29 cellular contexts compared by ENCODE assay signal in the genomic region with DNA sequence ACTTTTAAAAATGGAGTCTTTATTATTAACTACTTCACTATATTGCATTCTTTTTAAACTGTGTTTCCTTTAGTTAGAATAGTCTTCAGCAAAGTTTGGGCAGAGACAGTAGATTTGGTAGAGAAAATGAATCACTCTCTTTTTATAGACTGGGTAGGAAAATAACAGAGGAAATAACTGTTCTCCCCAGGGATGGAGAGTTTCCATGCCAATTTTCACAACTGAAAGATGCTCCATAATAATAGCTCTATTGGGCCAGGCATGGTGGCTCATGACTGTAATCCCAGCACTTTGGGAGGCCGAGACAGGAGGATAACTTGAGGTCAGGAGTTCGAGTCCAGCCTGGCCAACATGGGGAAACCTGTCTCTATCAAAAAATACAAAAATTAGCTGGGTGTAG. TPM values are rescaled to one million over a fixed set of nuclear protein-coding genes. Genes with fewer than 3 reads are reported as not detected.
DNase-seq lines count a peak whose midpoint lies in the region; ATAC-seq and TF ChIP-seq lines count a peak whose summit lies in the region.
"Had no signal": no experiment of that assay in that cellular context is flagged by ENCODE, and none has a peak within 500 bp of the region (broad histone marks: within the 10 kb centered on the region; RNA-seq: fewer than 3 reads in every experiment).

No MANE protein-coding gene starts in this region.

- no peak overlapping the region for H2AFZ ChIP-seq in mesenchymal stem cell (ENCODE audit: low read depth, low read length)
- H2AFZ ChIP-seq: GM23338, PC-9 had no signal

- H3K9ac ChIP-seq in mesenchymal stem cell (ENCODE audit: low read length): peak overlapping the region; percentile 52

- no peak overlapping the region for H3K27ac ChIP-seq in right atrium auricular region
- H3K27ac ChIP-seq in mesenchymal stem cell (ENCODE audit: low read length, poor library complexity, severe bottlenecking): no peak overlapping the region
- peak overlapping the region in 1 of 2 donors; percentile 59 for H3K27ac ChIP-seq in aorta (ENCODE audit: low read depth in 1 of 2, low read length in 2 of 2)
- H3K27ac ChIP-seq: 22Rv1, epithelial cell of prostate, pancreas, PC-9, sigmoid colon, SJCRH30 had no signal

- H3K36me3 ChIP-seq in right atrium auricular region (no peaks in the 10 kb centered on the region), mesenchymal stem cell (ENCODE audit: control insufficient read depth in 1 of 2, insufficient read depth in 2 of 2, low read depth in 1 of 2, low read length in 2 of 2) (no peaks in the 10 kb centered on the region), aorta (ENCODE audit: control insufficient read depth in 1 of 2, insufficient read depth in 2 of 2, low read length in 1 of 2) (no peaks in the 10 kb centered on the region)
- H3K36me3 ChIP-seq: pancreas, sigmoid colon, SJCRH30 had no signal

- H2BK15ac ChIP-seq in mesenchymal stem cell (ENCODE audit: low read depth, poor library complexity, severe bottlenecking): no peak overlapping the region

- intact Hi-C loops in Right ventricle myocardium superior (cut with DNase I): no loop called here
- intact Hi-C loops in aorta (cut with DNase I): no loop called here

- ATAC-seq in Right ventricle myocardium superior (ENCODE audit: poor library complexity) (peak; percentile 36), aorta (ENCODE audit: low FRiP score) (peak; percentile 79)
- ATAC-seq in activated naive CD4-positive, alpha-beta T cell treated with anti-CD3 and anti-CD28 coated beads, Interleukin-2, amount 50 U/mL, for 72 hours: no peak
- ATAC-seq: GM23338; left colon; natural killer cell treated with Interleukin-12 subunit alpha and Interleukin-12 subunit beta and Interleukin-15 and Interleukin-18, amount 100 ng/mL, for 72 hours; pancreas had no signal

- no peak for TF ChIP-seq CTCF in right atrium auricular region (IDR thresholded peaks at IDR 0.05)

- WGBS in mesenchymal stem cell: 86% methylated on average over 1 of the region's 2 CpGs
- 49 to 73% methylated on average over 2 of the region's 2 CpGs for WGBS in aorta, 2 donors

- H3K4me1 ChIP-seq in right atrium auricular region: peaks cover 0 to 9% of the 10 kb centered on the region in 2 donors
- H3K4me1 ChIP-seq in mesenchymal stem cell (ENCODE audit: control insufficient read depth, insufficient read depth, low read depth, low read length): no peaks in the 10 kb centered on the region
- H3K4me1 ChIP-seq in aorta (ENCODE audit: control insufficient read depth in 1 of 2, insufficient read depth in 2 of 2, low read length in 2 of 2): no peaks in the 10 kb centered on the region
- H3K4me1 ChIP-seq: SJCRH30 had no signal

- H3K9me3 ChIP-seq in right atrium auricular region: no peaks in the 10 kb centered on the region
- no peaks in the 10 kb centered on the region for H3K9me3 ChIP-seq in mesenchymal stem cell (ENCODE audit: control insufficient read depth, low read length)
- no peaks in the 10 kb centered on the region for H3K9me3 ChIP-seq in aorta (ENCODE audit: control insufficient read depth, low read length)
- H3K9me3 ChIP-seq: Caco-2, pancreas, sigmoid colon, SJCRH30 had no signal

- DNase-seq in Right ventricle myocardium superior: no peak
- no peak for DNase-seq in right atrium auricular region (ENCODE audit: low spot score)
- peak; percentile 58 for DNase-seq in dermis blood vessel endothelial cell
- DNase-seq in mesenchymal stem cell: no peak
- no peak for DNase-seq in aorta
- DNase-seq in activated naive CD4-positive, alpha-beta T cell treated with anti-CD3 and anti-CD28 coated beads, Interleukin-2, amount 50 U/mL, for 72 hours (ENCODE audit: low spot score in 2 of 2): no peak
- DNase-seq in stimulated activated CD4-positive, alpha-beta T cell treated with anti-CD3 and anti-CD28 coated beads, Interleukin-4, amount 100 ng/mL, for 24 hours: no peak
- no peak for DNase-seq in activated T-cell treated with anti-CD3 and anti-CD28 coated beads, Interleukin-2, amount 50 U/mL, for 24 hours
- DNase-seq: activated CD4-positive, alpha-beta T cell treated with anti-CD3 and anti-CD28 coated beads for 4 hours; activated naive CD4-positive, alpha-beta T cell treated with Interleukin-2 at 50 U/mL for 16 hours; activated T-cell treated with anti-CD3 and anti-CD28 coated beads, Interleukin-2, amount 50 U/mL, for 48 hours; amygdala; Caco-2; central memory CD4-positive, alpha-beta T cell; DMS79 treated with DMSO at 0.1 percent for 48 hours; glutamatergic neuron; left colon; NCI-H1092 treated with DMSO at 0.1 percent for 48 hours; NCI-H2029 treated with DMSO at 0.1 percent for 48 hours; NCI-H446 treated with DMSO at 0.1 percent for 48 hours; pancreas; PC-9; sigmoid colon; SJCRH30 had no signal

- peaks cover 7% of the 10 kb centered on the region for H3K4me1 Mint-ChIP-seq in activated T-cell treated with anti-CD3 and anti-CD28 coated beads, Interleukin-2, amount 50 U/mL, for 24 hours (ENCODE audit: low read depth)
- H3K4me1 Mint-ChIP-seq: GM23338 had no signal

- no peaks in the 10 kb centered on the region for H3K79me1 ChIP-seq in mesenchymal stem cell (replicated peaks; ENCODE audit: low read length, poor library complexity, severe bottlenecking)

- no peak overlapping the region for H2BK120ac ChIP-seq in mesenchymal stem cell (ENCODE audit: low read depth, low read length)

- no peak overlapping the region for H3K18ac ChIP-seq in mesenchymal stem cell (ENCODE audit: low read depth in 1 of 2, low read length in 2 of 2)

- no peaks in the 10 kb centered on the region for H3K27me3 Mint-ChIP-seq in activated T-cell treated with anti-CD3 and anti-CD28 coated beads, Interleukin-2, amount 50 U/mL, for 24 hours
- H3K27me3 Mint-ChIP-seq: natural killer cell treated with Interleukin-12 subunit alpha and Interleukin-12 subunit beta and Interleukin-15 and Interleukin-18, amount 100 ng/mL, for 72 hours had no signal

- H2AK5ac ChIP-seq in mesenchymal stem cell (ENCODE audit: low read length, severe bottlenecking): no peak overlapping the region

- no peak overlapping the region for H3K4me2 ChIP-seq in mesenchymal stem cell (ENCODE audit: low read length, poor library complexity, severe bottlenecking)
- H3K4me2 ChIP-seq: GM23338, PC-9 had no signal

- H3K23ac ChIP-seq in mesenchymal stem cell (ENCODE audit: low read length in 2 of 2): no peak overlapping the region

- H3K4me3 ChIP-seq in right atrium auricular region (no peak overlapping the region), mesenchymal stem cell (ENCODE audit: insufficient read depth in 1 of 2, low read depth in 1 of 2, low read length in 2 of 2) (no peak overlapping the region), aorta (ENCODE audit: low read length in 2 of 2) (no peak overlapping the region)
- H3K4me3 ChIP-seq: GM23338, pancreas, PC-9, sigmoid colon, SJCRH30 had no signal

- no peaks in the 10 kb centered on the region for H3K36me3 Mint-ChIP-seq in activated naive CD4-positive, alpha-beta T cell treated with anti-CD3 and anti-CD28 coated beads, Interleukin-2, amount 50 U/mL, for 72 hours
- no peaks in the 10 kb centered on the region for H3K36me3 Mint-ChIP-seq in activated T-cell treated with anti-CD3 and anti-CD28 coated beads, Interleukin-2, amount 50 U/mL, for 24 hours (ENCODE audit: low read depth)
- H3K36me3 Mint-ChIP-seq: natural killer cell treated with Interleukin-12 subunit alpha and Interleukin-12 subunit beta and Interleukin-15 and Interleukin-18, amount 100 ng/mL, for 72 hours had no signal

- H4K8ac ChIP-seq in mesenchymal stem cell (ENCODE audit: low read length): no peak overlapping the region

- H3K14ac ChIP-seq in mesenchymal stem cell (ENCODE audit: low read length in 2 of 2): no peak overlapping the region

- H3K4ac ChIP-seq in mesenchymal stem cell (ENCODE audit: low read depth in 1 of 2, low read length in 2 of 2): no peak overlapping the region

- no peak overlapping the region for H4K91ac ChIP-seq in mesenchymal stem cell (ENCODE audit: low read length)

- H2BK12ac ChIP-seq in mesenchymal stem cell (ENCODE audit: low read length in 2 of 2): no peak overlapping the region

- no peak overlapping the region for H3K4me3 Mint-ChIP-seq in activated T-cell treated with anti-CD3 and anti-CD28 coated beads, Interleukin-2, amount 50 U/mL, for 24 hours
- H3K4me3 Mint-ChIP-seq: GM23338; natural killer cell treated with Interleukin-12 subunit alpha and Interleukin-12 subunit beta and Interleukin-15 and Interleukin-18, amount 100 ng/mL, for 72 hours had no signal

- H3K9me3 Mint-ChIP-seq in activated naive CD4-positive, alpha-beta T cell treated with anti-CD3 and anti-CD28 coated beads, Interleukin-2, amount 50 U/mL, for 72 hours: no peaks in the 10 kb centered on the region
- no peaks in the 10 kb centered on the region for H3K9me3 Mint-ChIP-seq in activated T-cell treated with anti-CD3 and anti-CD28 coated beads, Interleukin-2, amount 50 U/mL, for 24 hours
- H3K9me3 Mint-ChIP-seq: GM23338; natural killer cell treated with Interleukin-12 subunit alpha and Interleukin-12 subunit beta and Interleukin-15 and Interleukin-18, amount 100 ng/mL, for 72 hours had no signal

- H3K27me3 ChIP-seq in right atrium auricular region (no peaks in the 10 kb centered on the region), mesenchymal stem cell (ENCODE audit: control insufficient read depth in 1 of 2, insufficient read depth in 1 of 2, low read length in 2 of 2) (no peaks in the 10 kb centered on the region), aorta (ENCODE audit: control insufficient read depth in 1 of 2, insufficient read depth in 2 of 2, low read length in 1 of 2) (no peaks in the 10 kb centered on the region)
- H3K27me3 ChIP-seq: pancreas, sigmoid colon, SJCRH30 had no signal

- H2BK5ac ChIP-seq in mesenchymal stem cell (ENCODE audit: low read depth, low read length, poor library complexity, severe bottlenecking): no peak overlapping the region

- H3K27ac Mint-ChIP-seq in activated naive CD4-positive, alpha-beta T cell treated with anti-CD3 and anti-CD28 coated beads, Interleukin-2, amount 50 U/mL, for 72 hours: no peak overlapping the region
- no peak overlapping the region for H3K27ac Mint-ChIP-seq in activated T-cell treated with anti-CD3 and anti-CD28 coated beads, Interleukin-2, amount 50 U/mL, for 24 hours
- H3K27ac Mint-ChIP-seq: GM23338; natural killer cell treated with Interleukin-12 subunit alpha and Interleukin-12 subunit beta and Interleukin-15 and Interleukin-18, amount 100 ng/mL, for 72 hours had no signal

RNA-seq across cellular contexts. Expression of a gene that starts 13.1 kb away (rescaled TPM):
- total RNA-seq in Right ventricle myocardium superior: 0.32 TPM
- total RNA-seq in right atrium auricular region: not detected
- not detected in 2 replicates for total RNA-seq in dermis blood vessel endothelial cell
- polyA plus RNA-seq in mesenchymal stem cell (2013, experiment 1 of 2): 0.06 TPM
- polyA plus RNA-seq in mesenchymal stem cell (2013, experiment 2 of 2): 0.04 TPM
- total RNA-seq in aorta: 1 to 10 TPM in 1 of 2 donors, under 1 TPM in 1; 0.32 to 1.1 TPM
- polyA plus RNA-seq in aorta: under 1 TPM; 0.05 to 0.38 TPM
- under 1 TPM in 1 of 2 donors, not detected in 1; 0.11 TPM for total RNA-seq in activated naive CD4-positive, alpha-beta T cell treated with anti-CD3 and anti-CD28 coated beads, Interleukin-2, amount 50 U/mL, for 72 hours
- total RNA-seq: GM23338, PC-9, SJCRH30 had no signal
- polyA plus RNA-seq: BJ had no signal

Comparison
In these comparisons a context has a peak if more than half of its experiments do, and no peak if none do; other contexts are left out.
1. ATAC-seq: peak in Right ventricle myocardium superior (single experiment) and aorta (single experiment); none in activated naive CD4-positive, alpha-beta T cell treated with anti-CD3 and anti-CD28 coated beads, Interleukin-2, amount 50 U/mL, for 72 hours (0 of 2).